Comparison of ENCODE assay signal across 2 cellular contexts in the genomic region with DNA sequence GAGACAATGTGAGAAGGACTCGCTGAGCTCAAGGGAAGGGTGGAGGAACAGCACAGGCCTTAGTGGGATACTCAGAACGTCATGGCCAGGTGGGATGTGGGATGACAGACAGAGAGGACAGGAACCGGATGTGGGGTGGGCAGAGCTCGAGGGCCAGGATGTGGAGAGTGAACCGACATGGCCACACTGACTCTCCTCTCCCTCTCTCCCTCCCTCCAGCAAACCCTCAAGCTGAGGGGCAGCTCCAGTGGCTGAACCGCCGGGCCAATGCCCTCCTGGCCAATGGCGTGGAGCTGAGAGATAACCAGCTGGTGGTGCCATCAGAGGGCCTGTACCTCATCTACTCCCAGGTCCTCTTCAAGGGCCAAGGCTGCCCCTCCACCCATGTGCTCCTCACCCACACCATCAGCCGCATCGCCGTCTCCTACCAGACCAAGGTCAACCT.
TF ChIP-seq lines count a peak whose summit lies in the region.

No MANE protein-coding gene starts in this region.

TF ChIP-seq in GM12891, 5 proteins besides CTCF, POLR2A, EP300 and RAD21:
- TF ChIP-seq POU2F2 (IDR thresholded peaks at IDR 0.05; ENCODE audit: low read depth, low read length) (peak; percentile 30; the same call in 1 of the 2 replicates), PAX5 (IDR thresholded peaks at IDR 0.05; ENCODE audit: insufficient read depth, low read length, severe bottlenecking) (no peak), TAF1 (IDR thresholded peaks at IDR 0.05; ENCODE audit: low read depth, low read length) (no peak), POLR2AphosphoS5 (IDR thresholded peaks at IDR 0.05; ENCODE audit: low read depth, low read length) (peak; percentile 14; the same call in 1 of the 2 replicates)

TF ChIP-seq in GM12878, 131 proteins besides CTCF, POLR2A, EP300 and RAD21 (continues in another document):
- TF ChIP-seq, protein P1, sequence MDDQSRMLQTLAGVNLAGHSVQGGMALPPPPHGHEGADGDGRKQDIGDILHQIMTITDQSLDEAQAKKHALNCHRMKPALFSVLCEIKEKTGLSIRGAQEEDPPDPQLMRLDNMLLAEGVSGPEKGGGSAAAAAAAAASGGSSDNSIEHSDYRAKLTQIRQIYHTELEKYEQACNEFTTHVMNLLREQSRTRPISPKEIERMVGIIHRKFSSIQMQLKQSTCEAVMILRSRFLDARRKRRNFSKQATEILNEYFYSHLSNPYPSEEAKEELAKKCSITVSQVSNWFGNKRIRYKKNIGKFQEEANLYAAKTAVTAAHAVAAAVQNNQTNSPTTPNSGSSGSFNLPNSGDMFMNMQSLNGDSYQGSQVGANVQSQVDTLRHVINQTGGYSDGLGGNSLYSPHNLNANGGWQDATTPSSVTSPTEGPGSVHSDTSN (IDR thresholded peaks at IDR 0.05; ENCODE audit: insufficient replicate concordance, low read depth, low read length) = peak; percentile 70
- TF ChIP-seq CHD2 (IDR thresholded peaks at IDR 0.05; ENCODE audit: borderline replicate concordance, low read depth, low read length) (no peak), PML (IDR thresholded peaks at IDR 0.05; ENCODE audit: low read length) (no peak), SIN3A (IDR thresholded peaks at IDR 0.05; ENCODE audit: low read depth, low read length) (no peak), YY1 (IDR thresholded peaks at IDR 0.05; ENCODE audit: low read depth, low read length) (peak; percentile 47), TAF1 (IDR thresholded peaks at IDR 0.05; ENCODE audit: borderline replicate concordance, low read depth, low read length) (no peak; the same call in 1 of the 2 replicates), NFYA (IDR thresholded peaks at IDR 0.05; ENCODE audit: borderline replicate concordance, low read depth, low read length) (no peak), ATF7 (IDR thresholded peaks at IDR 0.05; ENCODE audit: low read depth) (no peak), IRF4 (IDR thresholded peaks at IDR 0.05; ENCODE audit: low read depth, low read length) (peak; percentile 29; the same call in 1 of the 2 replicates), SREBF2 (IDR thresholded peaks at IDR 0.05; ENCODE audit: low read length) (no peak), ZNF24 (IDR thresholded peaks at IDR 0.05) (no peak), FOXM1 (IDR thresholded peaks at IDR 0.05; ENCODE audit: low read depth, low read length) (no peak), RFX5 (IDR thresholded peaks at IDR 0.05; ENCODE audit: low read depth, low read length) (no peak), RUNX3 (IDR thresholded peaks at IDR 0.05; ENCODE audit: low read length) (no peak), GABPA (IDR thresholded peaks at IDR 0.05; ENCODE audit: low read depth) (no peak), DPF2 (IDR thresholded peaks at IDR 0.05) (peak; percentile 54; the same call in 1 of the 2 replicates), ZZZ3 (IDR thresholded peaks at IDR 0.05; ENCODE audit: control insufficient read depth, insufficient read length, low read depth) (no peak), POLR2AphosphoS5 (IDR thresholded peaks at IDR 0.05; ENCODE audit: low read length) (peak; percentile 42), ETV6 (conservative IDR thresholded peaks at IDR 0.05 in 1 of 2, IDR thresholded peaks at IDR 0.05 in 1 of 2; ENCODE audit: borderline replicate concordance in 1 of 2, low read depth in 1 of 2) (no peak), CEBPB (IDR thresholded peaks at IDR 0.05; ENCODE audit: borderline replicate concordance in 1 of 2, low read depth in 2 of 2, low read length in 2 of 2) (no peak), TCF12 (IDR thresholded peaks at IDR 0.05; ENCODE audit: low read depth, low read length) (no peak), MXI1 (IDR thresholded peaks at IDR 0.05; ENCODE audit: low read depth, low read length) (0 out of 2 replicates have a peak, but pooled peaks have one; percentile 59), YBX1 (IDR thresholded peaks at IDR 0.05) (no peak), ZNF384 (IDR thresholded peaks at IDR 0.05; ENCODE audit: borderline replicate concordance, low read depth, low read length) (no peak), PAX5 (IDR thresholded peaks at IDR 0.05; ENCODE audit: borderline replicate concordance, low read depth, low read length) (0 out of 2 replicates have a peak, but pooled peaks have one; percentile 12)
- TF ChIP-seq, protein P2, sequence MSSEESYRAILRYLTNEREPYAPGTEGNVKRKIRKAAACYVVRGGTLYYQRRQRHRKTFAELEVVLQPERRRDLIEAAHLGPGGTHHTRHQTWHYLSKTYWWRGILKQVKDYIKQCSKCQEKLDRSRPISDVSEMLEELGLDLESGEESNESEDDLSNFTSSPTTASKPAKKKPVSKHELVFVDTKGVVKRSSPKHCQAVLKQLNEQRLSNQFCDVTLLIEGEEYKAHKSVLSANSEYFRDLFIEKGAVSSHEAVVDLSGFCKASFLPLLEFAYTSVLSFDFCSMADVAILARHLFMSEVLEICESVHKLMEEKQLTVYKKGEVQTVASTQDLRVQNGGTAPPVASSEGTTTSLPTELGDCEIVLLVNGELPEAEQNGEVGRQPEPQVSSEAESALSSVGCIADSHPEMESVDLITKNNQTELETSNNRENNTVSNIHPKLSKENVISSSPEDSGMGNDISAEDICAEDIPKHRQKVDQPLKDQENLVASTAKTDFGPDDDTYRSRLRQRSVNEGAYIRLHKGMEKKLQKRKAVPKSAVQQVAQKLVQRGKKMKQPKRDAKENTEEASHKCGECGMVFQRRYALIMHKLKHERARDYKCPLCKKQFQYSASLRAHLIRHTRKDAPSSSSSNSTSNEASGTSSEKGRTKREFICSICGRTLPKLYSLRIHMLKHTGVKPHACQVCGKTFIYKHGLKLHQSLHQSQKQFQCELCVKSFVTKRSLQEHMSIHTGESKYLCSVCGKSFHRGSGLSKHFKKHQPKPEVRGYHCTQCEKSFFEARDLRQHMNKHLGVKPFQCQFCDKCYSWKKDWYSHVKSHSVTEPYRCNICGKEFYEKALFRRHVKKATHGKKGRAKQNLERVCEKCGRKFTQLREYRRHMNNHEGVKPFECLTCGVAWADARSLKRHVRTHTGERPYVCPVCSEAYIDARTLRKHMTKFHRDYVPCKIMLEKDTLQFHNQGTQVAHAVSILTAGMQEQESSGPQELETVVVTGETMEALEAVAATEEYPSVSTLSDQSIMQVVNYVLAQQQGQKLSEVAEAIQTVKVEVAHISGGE (CRISPR knock-in tag; IDR thresholded peaks at IDR 0.05) = 0 out of 2 replicates have a peak, but pooled peaks have one; percentile 23
- TF ChIP-seq, protein P3, sequence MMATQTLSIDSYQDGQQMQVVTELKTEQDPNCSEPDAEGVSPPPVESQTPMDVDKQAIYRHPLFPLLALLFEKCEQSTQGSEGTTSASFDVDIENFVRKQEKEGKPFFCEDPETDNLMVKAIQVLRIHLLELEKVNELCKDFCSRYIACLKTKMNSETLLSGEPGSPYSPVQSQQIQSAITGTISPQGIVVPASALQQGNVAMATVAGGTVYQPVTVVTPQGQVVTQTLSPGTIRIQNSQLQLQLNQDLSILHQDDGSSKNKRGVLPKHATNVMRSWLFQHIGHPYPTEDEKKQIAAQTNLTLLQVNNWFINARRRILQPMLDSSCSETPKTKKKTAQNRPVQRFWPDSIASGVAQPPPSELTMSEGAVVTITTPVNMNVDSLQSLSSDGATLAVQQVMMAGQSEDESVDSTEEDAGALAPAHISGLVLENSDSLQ (IDR thresholded peaks at IDR 0.05) = peak; percentile 87
- TF ChIP-seq, protein P4, sequence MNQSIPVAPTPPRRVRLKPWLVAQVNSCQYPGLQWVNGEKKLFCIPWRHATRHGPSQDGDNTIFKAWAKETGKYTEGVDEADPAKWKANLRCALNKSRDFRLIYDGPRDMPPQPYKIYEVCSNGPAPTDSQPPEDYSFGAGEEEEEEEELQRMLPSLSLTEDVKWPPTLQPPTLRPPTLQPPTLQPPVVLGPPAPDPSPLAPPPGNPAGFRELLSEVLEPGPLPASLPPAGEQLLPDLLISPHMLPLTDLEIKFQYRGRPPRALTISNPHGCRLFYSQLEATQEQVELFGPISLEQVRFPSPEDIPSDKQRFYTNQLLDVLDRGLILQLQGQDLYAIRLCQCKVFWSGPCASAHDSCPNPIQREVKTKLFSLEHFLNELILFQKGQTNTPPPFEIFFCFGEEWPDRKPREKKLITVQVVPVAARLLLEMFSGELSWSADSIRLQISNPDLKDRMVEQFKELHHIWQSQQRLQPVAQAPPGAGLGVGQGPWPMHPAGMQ (IDR thresholded peaks at IDR 0.05; ENCODE audit: borderline replicate concordance) = no peak
- TF ChIP-seq, protein P5, sequence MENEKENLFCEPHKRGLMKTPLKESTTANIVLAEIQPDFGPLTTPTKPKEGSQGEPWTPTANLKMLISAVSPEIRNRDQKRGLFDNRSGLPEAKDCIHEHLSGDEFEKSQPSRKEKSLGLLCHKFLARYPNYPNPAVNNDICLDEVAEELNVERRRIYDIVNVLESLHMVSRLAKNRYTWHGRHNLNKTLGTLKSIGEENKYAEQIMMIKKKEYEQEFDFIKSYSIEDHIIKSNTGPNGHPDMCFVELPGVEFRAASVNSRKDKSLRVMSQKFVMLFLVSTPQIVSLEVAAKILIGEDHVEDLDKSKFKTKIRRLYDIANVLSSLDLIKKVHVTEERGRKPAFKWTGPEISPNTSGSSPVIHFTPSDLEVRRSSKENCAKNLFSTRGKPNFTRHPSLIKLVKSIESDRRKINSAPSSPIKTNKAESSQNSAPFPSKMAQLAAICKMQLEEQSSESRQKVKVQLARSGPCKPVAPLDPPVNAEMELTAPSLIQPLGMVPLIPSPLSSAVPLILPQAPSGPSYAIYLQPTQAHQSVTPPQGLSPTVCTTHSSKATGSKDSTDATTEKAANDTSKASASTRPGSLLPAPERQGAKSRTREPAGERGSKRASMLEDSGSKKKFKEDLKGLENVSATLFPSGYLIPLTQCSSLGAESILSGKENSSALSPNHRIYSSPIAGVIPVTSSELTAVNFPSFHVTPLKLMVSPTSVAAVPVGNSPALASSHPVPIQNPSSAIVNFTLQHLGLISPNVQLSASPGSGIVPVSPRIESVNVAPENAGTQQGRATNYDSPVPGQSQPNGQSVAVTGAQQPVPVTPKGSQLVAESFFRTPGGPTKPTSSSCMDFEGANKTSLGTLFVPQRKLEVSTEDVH (IDR thresholded peaks at IDR 0.05; ENCODE audit: low read depth, partially characterized antibody) = no peak
- TF ChIP-seq, protein P6, sequence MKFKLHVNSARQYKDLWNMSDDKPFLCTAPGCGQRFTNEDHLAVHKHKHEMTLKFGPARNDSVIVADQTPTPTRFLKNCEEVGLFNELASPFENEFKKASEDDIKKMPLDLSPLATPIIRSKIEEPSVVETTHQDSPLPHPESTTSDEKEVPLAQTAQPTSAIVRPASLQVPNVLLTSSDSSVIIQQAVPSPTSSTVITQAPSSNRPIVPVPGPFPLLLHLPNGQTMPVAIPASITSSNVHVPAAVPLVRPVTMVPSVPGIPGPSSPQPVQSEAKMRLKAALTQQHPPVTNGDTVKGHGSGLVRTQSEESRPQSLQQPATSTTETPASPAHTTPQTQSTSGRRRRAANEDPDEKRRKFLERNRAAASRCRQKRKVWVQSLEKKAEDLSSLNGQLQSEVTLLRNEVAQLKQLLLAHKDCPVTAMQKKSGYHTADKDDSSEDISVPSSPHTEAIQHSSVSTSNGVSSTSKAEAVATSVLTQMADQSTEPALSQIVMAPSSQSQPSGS (IDR thresholded peaks at IDR 0.05; ENCODE audit: low read length) = no peak
- TF ChIP-seq, protein P7, sequence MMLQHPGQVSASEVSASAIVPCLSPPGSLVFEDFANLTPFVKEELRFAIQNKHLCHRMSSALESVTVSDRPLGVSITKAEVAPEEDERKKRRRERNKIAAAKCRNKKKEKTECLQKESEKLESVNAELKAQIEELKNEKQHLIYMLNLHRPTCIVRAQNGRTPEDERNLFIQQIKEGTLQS (IDR thresholded peaks at IDR 0.05; ENCODE audit: borderline replicate concordance, extremely low read depth, low read depth, low read length) = no peak
- TF ChIP-seq, protein P8, sequence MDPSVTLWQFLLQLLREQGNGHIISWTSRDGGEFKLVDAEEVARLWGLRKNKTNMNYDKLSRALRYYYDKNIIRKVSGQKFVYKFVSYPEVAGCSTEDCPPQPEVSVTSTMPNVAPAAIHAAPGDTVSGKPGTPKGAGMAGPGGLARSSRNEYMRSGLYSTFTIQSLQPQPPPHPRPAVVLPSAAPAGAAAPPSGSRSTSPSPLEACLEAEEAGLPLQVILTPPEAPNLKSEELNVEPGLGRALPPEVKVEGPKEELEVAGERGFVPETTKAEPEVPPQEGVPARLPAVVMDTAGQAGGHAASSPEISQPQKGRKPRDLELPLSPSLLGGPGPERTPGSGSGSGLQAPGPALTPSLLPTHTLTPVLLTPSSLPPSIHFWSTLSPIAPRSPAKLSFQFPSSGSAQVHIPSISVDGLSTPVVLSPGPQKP (IDR thresholded peaks at IDR 0.05; ENCODE audit: low read depth, low read length) = peak; percentile 54; the same call in 1 of the 2 replicates
- TF ChIP-seq, protein P9, sequence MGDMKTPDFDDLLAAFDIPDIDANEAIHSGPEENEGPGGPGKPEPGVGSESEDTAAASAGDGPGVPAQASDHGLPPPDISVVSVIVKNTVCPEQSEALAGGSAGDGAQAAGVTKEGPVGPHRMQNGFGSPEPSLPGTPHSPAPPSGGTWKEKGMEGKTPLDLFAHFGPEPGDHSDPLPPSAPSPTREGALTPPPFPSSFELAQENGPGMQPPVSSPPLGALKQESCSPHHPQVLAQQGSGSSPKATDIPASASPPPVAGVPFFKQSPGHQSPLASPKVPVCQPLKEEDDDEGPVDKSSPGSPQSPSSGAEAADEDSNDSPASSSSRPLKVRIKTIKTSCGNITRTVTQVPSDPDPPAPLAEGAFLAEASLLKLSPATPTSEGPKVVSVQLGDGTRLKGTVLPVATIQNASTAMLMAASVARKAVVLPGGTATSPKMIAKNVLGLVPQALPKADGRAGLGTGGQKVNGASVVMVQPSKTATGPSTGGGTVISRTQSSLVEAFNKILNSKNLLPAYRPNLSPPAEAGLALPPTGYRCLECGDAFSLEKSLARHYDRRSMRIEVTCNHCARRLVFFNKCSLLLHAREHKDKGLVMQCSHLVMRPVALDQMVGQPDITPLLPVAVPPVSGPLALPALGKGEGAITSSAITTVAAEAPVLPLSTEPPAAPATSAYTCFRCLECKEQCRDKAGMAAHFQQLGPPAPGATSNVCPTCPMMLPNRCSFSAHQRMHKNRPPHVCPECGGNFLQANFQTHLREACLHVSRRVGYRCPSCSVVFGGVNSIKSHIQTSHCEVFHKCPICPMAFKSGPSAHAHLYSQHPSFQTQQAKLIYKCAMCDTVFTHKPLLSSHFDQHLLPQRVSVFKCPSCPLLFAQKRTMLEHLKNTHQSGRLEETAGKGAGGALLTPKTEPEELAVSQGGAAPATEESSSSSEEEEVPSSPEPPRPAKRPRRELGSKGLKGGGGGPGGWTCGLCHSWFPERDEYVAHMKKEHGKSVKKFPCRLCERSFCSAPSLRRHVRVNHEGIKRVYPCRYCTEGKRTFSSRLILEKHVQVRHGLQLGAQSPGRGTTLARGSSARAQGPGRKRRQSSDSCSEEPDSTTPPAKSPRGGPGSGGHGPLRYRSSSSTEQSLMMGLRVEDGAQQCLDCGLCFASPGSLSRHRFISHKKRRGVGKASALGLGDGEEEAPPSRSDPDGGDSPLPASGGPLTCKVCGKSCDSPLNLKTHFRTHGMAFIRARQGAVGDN (IDR thresholded peaks at IDR 0.05) = peak; percentile 82
- TF ChIP-seq, protein P10, sequence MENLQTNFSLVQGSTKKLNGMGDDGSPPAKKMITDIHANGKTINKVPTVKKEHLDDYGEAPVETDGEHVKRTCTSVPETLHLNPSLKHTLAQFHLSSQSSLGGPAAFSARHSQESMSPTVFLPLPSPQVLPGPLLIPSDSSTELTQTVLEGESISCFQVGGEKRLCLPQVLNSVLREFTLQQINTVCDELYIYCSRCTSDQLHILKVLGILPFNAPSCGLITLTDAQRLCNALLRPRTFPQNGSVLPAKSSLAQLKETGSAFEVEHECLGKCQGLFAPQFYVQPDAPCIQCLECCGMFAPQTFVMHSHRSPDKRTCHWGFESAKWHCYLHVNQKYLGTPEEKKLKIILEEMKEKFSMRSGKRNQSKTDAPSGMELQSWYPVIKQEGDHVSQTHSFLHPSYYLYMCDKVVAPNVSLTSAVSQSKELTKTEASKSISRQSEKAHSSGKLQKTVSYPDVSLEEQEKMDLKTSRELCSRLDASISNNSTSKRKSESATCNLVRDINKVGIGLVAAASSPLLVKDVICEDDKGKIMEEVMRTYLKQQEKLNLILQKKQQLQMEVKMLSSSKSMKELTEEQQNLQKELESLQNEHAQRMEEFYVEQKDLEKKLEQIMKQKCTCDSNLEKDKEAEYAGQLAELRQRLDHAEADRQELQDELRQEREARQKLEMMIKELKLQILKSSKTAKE (IDR thresholded peaks at IDR 0.05; ENCODE audit: low read depth, poor library complexity, severe bottlenecking) = no peak
